9 cellular contexts compared by ENCODE assay signal in the genomic region with DNA sequence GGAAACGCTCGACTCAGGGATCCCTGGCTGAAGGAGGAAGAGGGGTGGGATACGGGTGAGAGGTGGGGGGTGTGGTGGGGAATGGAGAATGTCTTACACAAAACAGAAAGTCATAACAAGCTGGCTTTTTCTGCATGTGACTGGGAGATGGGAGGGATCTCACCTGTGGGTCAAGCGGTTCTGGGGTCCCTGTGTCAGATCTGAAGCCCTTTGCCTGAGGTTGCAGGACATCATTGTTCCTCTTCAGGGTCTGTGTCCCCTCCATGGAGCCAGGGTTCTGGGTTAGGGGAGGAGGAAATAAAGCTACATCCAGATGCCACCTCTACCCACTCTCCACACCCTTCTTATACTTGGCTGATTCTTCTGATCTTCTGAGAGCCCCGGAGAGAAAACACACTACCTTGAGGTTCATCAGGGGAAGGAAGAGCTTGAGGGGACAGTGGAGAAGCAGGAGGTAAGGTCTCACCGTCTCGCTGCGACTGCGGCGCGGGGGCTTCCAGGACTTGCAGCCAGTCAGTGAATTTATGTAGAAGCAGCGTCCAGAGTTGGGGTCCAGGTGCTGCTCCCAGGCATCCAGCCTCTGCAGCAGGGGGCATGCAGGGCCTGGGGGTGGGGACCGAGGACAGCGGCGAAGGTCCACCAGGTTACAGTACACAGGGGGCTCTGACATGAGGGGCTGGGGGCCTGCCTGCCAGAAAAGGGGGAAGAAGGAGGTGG. TPM values are rescaled to one million over a fixed set of nuclear protein-coding genes. Genes with fewer than 3 reads are reported as not detected.
DNase-seq lines count a peak whose midpoint lies in the region; FAIRE-seq and TF ChIP-seq lines count a peak whose summit lies in the region.
"Had no signal": no experiment of that assay in that cellular context is flagged by ENCODE, and none has a peak within 500 bp of the region (broad histone marks: within the 10 kb centered on the region; RNA-seq: fewer than 3 reads in every experiment).

No MANE protein-coding gene starts in this region.

- no peaks in the 10 kb centered on the region for H3K9me3 ChIP-seq in small intestine (ENCODE audit: control insufficient read depth, low read depth)
- H3K9me3 ChIP-seq: A549 had no signal

- peak overlapping the region; percentile 96 for H3K4me3 Mint-ChIP-seq in T-helper 1 cell treated with Interleukin-12 subunit alpha and Interleukin-12 subunit beta and Interleukin-4 antibody, amounts not matched to agents 30 μg/mL and 1 μg/mL, for 36 hours
- peak overlapping the region in 3 of 5 experiments; percentile 64 to 86 (median 84) for H3K4me3 Mint-ChIP-seq in brain

- POLR2A ChIA-PET in GM10248 (lab: Yijun Ruan, JAX), result interaction anchor here (0.6 to 1.4 kb wide), 2 partner anchors 43 to 1375 kb away, joined by 5 to 6 read pairs; partner anchors contain the start of gene DDIT3
- POLR2A ChIA-PET in HEK293T (lab: Yijun Ruan, JAX), result interaction anchor here (1.1 kb wide), 1 partner anchor 9 kb away, joined by 7 read pairs; no protein-coding TSS in a partner anchor

- no peaks in the 10 kb centered on the region for H3K9me3 Mint-ChIP-seq in T-helper 1 cell treated with Interleukin-12 subunit alpha and Interleukin-12 subunit beta and Interleukin-4 antibody, amounts not matched to agents 30 μg/mL and 1 μg/mL, for 36 hours
- H3K9me3 Mint-ChIP-seq in brain, result peaks cover 0 to 5% (median 0%) of the 10 kb centered on the region in 5 experiments

- H3K4me1 ChIP-seq in small intestine (ENCODE audit: control insufficient read depth in 2 of 2, insufficient read depth in 1 of 2, low read depth in 1 of 2, low read length in 1 of 2), result peaks cover 0 to 2% of the 10 kb centered on the region in 2 donors

- DNase-seq in T-helper 1 cell (no peak), small intestine (no peak), GM10248 (ENCODE audit: extremely low spot score) (no peak), HEK293T (ENCODE audit: extremely low spot score) (no peak)
- DNase-seq: activated CD4-positive, alpha-beta T cell treated with anti-CD3 and anti-CD28 coated beads, Interleukin-2, amount 50 U/mL, for 4 hours; NCI-H524 had no signal

- WGBS in small intestine, 3 donors, result 62 to 83% (median 66%) methylated on average over 14 to 15 of the region's 15 CpGs

- peaks cover 61% of the 10 kb centered on the region for H3K4me1 Mint-ChIP-seq in T-helper 1 cell treated with Interleukin-12 subunit alpha and Interleukin-12 subunit beta and Interleukin-4 antibody, amounts not matched to agents 30 μg/mL and 1 μg/mL, for 36 hours (ENCODE audit: low read depth)
- peaks cover 9% of the 10 kb centered on the region for H3K4me1 Mint-ChIP-seq in brain

- CTCF ChIA-PET in GM10248 (lab: Yijun Ruan, JAX) (interaction anchor here (1.0 to 11.0 kb wide), 6 partner anchors 10 to 238 kb away, joined by 3 to 171 read pairs (median 3); partner anchors contain the start of genes GLI1 and INHBE), HEK293T (lab: Yijun Ruan, JAX) (interaction anchor here (0.6 to 1.4 kb wide), 2 partner anchors 17 to 18 kb away, joined by 3 read pairs; no protein-coding TSS in a partner anchor)

- peak overlapping the region; percentile 98 for H3K27ac Mint-ChIP-seq in T-helper 1 cell treated with Interleukin-12 subunit alpha and Interleukin-12 subunit beta and Interleukin-4 antibody, amounts not matched to agents 30 μg/mL and 1 μg/mL, for 36 hours
- H3K27ac Mint-ChIP-seq in brain, result no peak overlapping the region

- FAIRE-seq in small intestine (lab: Jason Lieb, UNC), result no peak
- FAIRE-seq: A549 had no signal

- TF ChIP-seq CTCF in brain (conservative IDR thresholded peaks at IDR 0.05) (no peak), GM10248 (IDR thresholded peaks at IDR 0.05; ENCODE audit: control extremely low read depth, extremely low read depth, low read depth, missing control alignments) (no peak)

- peaks cover 39% of the 10 kb centered on the region for H3K36me3 Mint-ChIP-seq in T-helper 1 cell treated with Interleukin-12 subunit alpha and Interleukin-12 subunit beta and Interleukin-4 antibody, amounts not matched to agents 30 μg/mL and 1 μg/mL, for 36 hours (ENCODE audit: low read depth)
- H3K36me3 Mint-ChIP-seq in brain, result no peaks in the 10 kb centered on the region

- H3K27ac ChIP-seq in small intestine (ENCODE audit: low read depth in 1 of 2, low read length in 1 of 2), result peak overlapping the region in 1 of 2 donors; percentile 83

- peak overlapping the region; percentile 32 to 48 for H3K4me3 ChIP-seq in small intestine (ENCODE audit: low read depth in 1 of 2, low read length in 2 of 2)
- H3K4me3 ChIP-seq: A549 had no signal

- no peaks in the 10 kb centered on the region for H3K36me3 ChIP-seq in small intestine (ENCODE audit: control insufficient read depth in 2 of 2, insufficient read depth in 2 of 2, low read length in 2 of 2)

- no peaks in the 10 kb centered on the region for H3K27me3 Mint-ChIP-seq in T-helper 1 cell treated with Interleukin-12 subunit alpha and Interleukin-12 subunit beta and Interleukin-4 antibody, amounts not matched to agents 30 μg/mL and 1 μg/mL, for 36 hours (ENCODE audit: low read depth)
- H3K27me3 Mint-ChIP-seq in brain, result peaks cover 98% of the 10 kb centered on the region

- H3K27me3 ChIP-seq in small intestine (ENCODE audit: control insufficient read depth in 2 of 2, insufficient read depth in 2 of 2, low read length in 2 of 2), result no peaks in the 10 kb centered on the region

TF ChIP-seq in HEK293T, 16 proteins besides CTCF, POLR2A, EP300 and RAD21:
- no peak for TF ChIP-seq NFRKB (IDR thresholded peaks at IDR 0.05)
- no peak for TF ChIP-seq BHLHE40 (IDR thresholded peaks at IDR 0.05; ENCODE audit: borderline replicate concordance)
- TF ChIP-seq ZNF384 (IDR thresholded peaks at IDR 0.05), result no peak
- no peak for TF ChIP-seq ARNT (IDR thresholded peaks at IDR 0.05)
- TF ChIP-seq SP1 (IDR thresholded peaks at IDR 0.05), result no peak
- TF ChIP-seq FOXK2 (IDR thresholded peaks at IDR 0.05), result no peak
- no peak for TF ChIP-seq FOXM1 (IDR thresholded peaks at IDR 0.05; ENCODE audit: borderline replicate concordance)
- no peak for TF ChIP-seq ELF4 (IDR thresholded peaks at IDR 0.05)
- no peak for TF ChIP-seq SUZ12 (IDR thresholded peaks at IDR 0.05)
- no peak for TF ChIP-seq FOXA1 (IDR thresholded peaks at IDR 0.05)
- TF ChIP-seq L3MBTL2 (conservative IDR thresholded peaks at IDR 0.05), result no peak
- TF ChIP-seq HDGF (IDR thresholded peaks at IDR 0.05; ENCODE audit: borderline replicate concordance), result no peak
- TF ChIP-seq CTBP1 (IDR thresholded peaks at IDR 0.05; ENCODE audit: borderline replicate concordance), result no peak

RNA-seq across cellular contexts. Expression of gene ARHGAP9, which starts 2.5 kb away (rescaled TPM):
- polyA plus RNA-seq in brain (ENCODE audit: insufficient read depth, low read depth, low replicate concordance) (7.6 TPM), small intestine (10 to 100 TPM in 1 of 3 donors, 1 to 10 TPM in 2; 4.2 to 39.2 (median 8.9) TPM)

RNA-seq across cellular contexts. Expression of gene MARS1, which starts 10.7 kb away (rescaled TPM):
- polyA plus RNA-seq in brain (ENCODE audit: insufficient read depth, low read depth, low replicate concordance) (136 TPM), small intestine (10 to 100 TPM; 62.2 to 93.4 (median 63.0) TPM)

RNA-seq across cellular contexts. Expression of gene GLI1, which starts 17.6 kb away (rescaled TPM):
- 0.36 TPM for polyA plus RNA-seq in brain (ENCODE audit: insufficient read depth, low read depth, low replicate concordance)
- polyA plus RNA-seq in small intestine, result 1 to 10 TPM in 2 of 3 donors, not detected in 1; 1.5 to 1.9 TPM

RNA-seq across cellular contexts. Expression of gene INHBE, which starts 22.0 kb away (rescaled TPM):
- polyA plus RNA-seq in brain (ENCODE audit: insufficient read depth, low read depth, low replicate concordance) (10.8 TPM), small intestine (1 to 10 TPM in 1 of 3 donors, not detected in 2; 1.4 TPM)

RNA-seq across cellular contexts. Expression of gene INHBC, which starts 42.6 kb away (rescaled TPM):
- polyA plus RNA-seq in brain (ENCODE audit: insufficient read depth, low read depth, low replicate concordance) (not detected), small intestine (under 1 TPM in 1 of 3 donors, not detected in 2; 0.03 TPM)
